21 cellular contexts compared by ENCODE assay signal in the genomic region with DNA sequence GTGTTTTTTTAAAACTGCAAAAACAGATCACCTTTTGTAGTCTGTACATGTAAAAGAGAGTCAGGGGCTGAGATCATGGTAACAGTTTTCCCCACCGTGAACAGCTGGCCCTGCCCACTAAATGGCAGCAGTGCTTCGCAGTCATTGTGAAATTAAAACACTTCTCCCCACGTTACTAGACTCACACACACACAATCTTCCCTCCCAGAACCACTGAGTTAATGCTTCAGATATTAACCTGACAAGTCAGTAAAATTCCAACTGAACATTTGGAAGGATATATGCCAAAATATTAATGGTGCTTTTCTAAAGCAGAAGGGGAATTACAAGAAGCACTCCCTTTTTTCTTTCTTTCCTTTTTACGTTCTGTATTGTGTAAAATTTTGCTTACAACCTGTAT. TPM values are rescaled to one million over a fixed set of nuclear protein-coding genes. Genes with fewer than 3 reads are reported as not detected.
DNase-seq lines count a peak whose midpoint lies in the region; ATAC-seq, FAIRE-seq and TF ChIP-seq lines count a peak whose summit lies in the region.
"Had no signal": no experiment of that assay in that cellular context is flagged by ENCODE, and none has a peak within 500 bp of the region (broad histone marks: within the 10 kb centered on the region; RNA-seq: fewer than 3 reads in every experiment).

No MANE protein-coding gene starts in this region.

- 52% methylated on average over 4 of the region's 4 CpGs for WGBS in A549 (ENCODE audit: missing lambda C conversion rate)

- H3K27me3 Mint-ChIP-seq in stimulated activated memory B cell treated with anti-CD40 and anti-IgM and Interleukin-4, amounts not matched to agents 10 μg/mL and 1 μg/mL and 100 μg/mL, for 72 hours, result peaks cover 60% of the 10 kb centered on the region

- no peaks in the 10 kb centered on the region for H3K9me3 ChIP-seq in A549
- H3K9me3 ChIP-seq in OCI-LY3 (ENCODE audit: insufficient read depth, low read length), result no peaks in the 10 kb centered on the region
- no peaks in the 10 kb centered on the region for H3K9me3 ChIP-seq in osteoblast (ENCODE audit: low read depth, low read length)
- H3K9me3 ChIP-seq: Caco-2, neutrophil, upper lobe of right lung had no signal

- POLR2A ChIA-PET in A549 (lab: Yijun Ruan, JAX), result interaction anchor here (0.6 to 1.8 kb wide), 5 partner anchors 11 to 79 kb away, joined by 3 to 16 read pairs (median 3); a partner anchor contains a TSS

- peaks cover 3% of the 10 kb centered on the region for H3K9me3 Mint-ChIP-seq in stimulated activated memory B cell treated with anti-CD40 and anti-IgM and Interleukin-4, amounts not matched to agents 10 μg/mL and 1 μg/mL and 100 μg/mL, for 72 hours
- H3K9me3 Mint-ChIP-seq: activated naive CD8-positive, alpha-beta T cell treated with anti-CD3 and anti-CD28 coated beads, Interleukin-2, amount 10 ng/mL, durations not matched to agents 7 days and 5 days had no signal

- no peak overlapping the region for H3K27ac Mint-ChIP-seq in stimulated activated memory B cell treated with anti-CD40 and anti-IgM and Interleukin-4, amounts not matched to agents 10 μg/mL and 1 μg/mL and 100 μg/mL, for 72 hours
- H3K27ac Mint-ChIP-seq: activated naive CD8-positive, alpha-beta T cell treated with anti-CD3 and anti-CD28 coated beads, Interleukin-2, amount 10 ng/mL, durations not matched to agents 7 days and 5 days; memory B cell had no signal

- H3K36me3 Mint-ChIP-seq in stimulated activated memory B cell treated with anti-CD40 and anti-IgM and Interleukin-4, amounts not matched to agents 10 μg/mL and 1 μg/mL and 100 μg/mL, for 72 hours, result peaks cover 4% of the 10 kb centered on the region
- H3K36me3 Mint-ChIP-seq: activated naive CD8-positive, alpha-beta T cell treated with anti-CD3 and anti-CD28 coated beads, Interleukin-2, amount 10 ng/mL, durations not matched to agents 7 days and 5 days; memory B cell had no signal

- H3K4me3 Mint-ChIP-seq in stimulated activated memory B cell treated with anti-CD40 and anti-IgM and Interleukin-4, amounts not matched to agents 10 μg/mL and 1 μg/mL and 100 μg/mL, for 72 hours, result no peak overlapping the region
- H3K4me3 Mint-ChIP-seq: activated naive CD8-positive, alpha-beta T cell treated with anti-CD3 and anti-CD28 coated beads, Interleukin-2, amount 10 ng/mL, durations not matched to agents 7 days and 5 days; memory B cell had no signal

- no peak for TF ChIP-seq EP300 in A549 (IDR thresholded peaks at IDR 0.05)

- CTCF ChIA-PET in A549 (lab: Yijun Ruan, JAX), result interaction anchor here (0.5 to 10.8 kb wide), 45 partner anchors 8 to 291 kb away, joined by 3 to 168 read pairs (median 8); a partner anchor contains a TSS

- no peak for ATAC-seq in A549
- no peak for ATAC-seq in stimulated activated memory B cell treated with anti-CD40 and anti-IgM and Interleukin-4, amounts not matched to agents 10 μg/mL and 1 μg/mL and 100 μg/mL, for 72 hours

- H3K79me2 ChIP-seq in OCI-LY3 (ENCODE audit: low read length) (no peaks in the 10 kb centered on the region), osteoblast (ENCODE audit: insufficient read depth, low read length) (no peaks in the 10 kb centered on the region)

- H3K27ac ChIP-seq in A549 (peak overlapping the region in 1 of 2 experiments; percentile 62; a peak in 4 of 6 replicates), OCI-LY3 (ENCODE audit: low read length) (no peak overlapping the region), osteoblast (ENCODE audit: low read depth, low read length) (no peak overlapping the region)
- H3K27ac ChIP-seq: C4-2B, neutrophil, upper lobe of right lung, VCaP had no signal

- no peak for DNase-seq in A549 (ENCODE audit: low read depth in 1 of 2, low spot score in 1 of 2)
- peak; percentile 23 for DNase-seq in epithelial cell of proximal tubule (ENCODE audit: low read depth)
- no peak for DNase-seq in osteoblast (ENCODE audit: insufficient read length, low spot score, missing footprints)
- DNase-seq in SIG-M5 (lab: John Stamatoyannopoulos, UW), result no peak
- no peak for DNase-seq in dedifferentiated amniotic fluid mesenchymal stem cell (ENCODE audit: extremely low spot score)
- no peak for DNase-seq in NCI-H526 (lab: John Stamatoyannopoulos, UW)
- DNase-seq: KG1, NCI-H1436 treated with DMSO at 0.1 percent for 48 hours had no signal

- no peaks in the 10 kb centered on the region for H4K20me1 ChIP-seq in OCI-LY3 (ENCODE audit: insufficient read depth, low read length)
- H4K20me1 ChIP-seq in osteoblast (ENCODE audit: insufficient read depth, low read length), result no peaks in the 10 kb centered on the region

- peak overlapping the region; percentile 66; the same call in 1 of the 2 replicates for H2AFZ ChIP-seq in OCI-LY3 (ENCODE audit: low read depth, low read length)
- peak overlapping the region; percentile 49 for H2AFZ ChIP-seq in osteoblast (ENCODE audit: low read length)

- H3K9ac ChIP-seq in OCI-LY3 (ENCODE audit: low read length), result no peak overlapping the region

- peaks cover 6% of the 10 kb centered on the region; the same call in 1 of the 2 replicates for H3K27me3 ChIP-seq in OCI-LY3 (ENCODE audit: low read depth, low read length)
- peaks cover 8% of the 10 kb centered on the region for H3K27me3 ChIP-seq in osteoblast (ENCODE audit: insufficient read depth, low read length)
- H3K27me3 ChIP-seq: upper lobe of right lung had no signal

- TF ChIP-seq POLR2A in A549 (IDR thresholded peaks at IDR 0.05; ENCODE audit: low read length), result no peak

- peak; percentile 23 for FAIRE-seq in A549 (lab: Jason Lieb, UNC)
- FAIRE-seq: keratinocyte had no signal

- H3K4me1 ChIP-seq in A549 (peaks cover 24% of the 10 kb centered on the region), OCI-LY3 (ENCODE audit: low read length) (peaks cover 5% of the 10 kb centered on the region; the same call in 1 of the 2 replicates), osteoblast (ENCODE audit: insufficient read depth, low read length) (peaks cover 3% of the 10 kb centered on the region)

- H3K36me3 ChIP-seq in OCI-LY3 (replicated peaks; ENCODE audit: low read depth, low read length), result no peaks in the 10 kb centered on the region
- no peaks in the 10 kb centered on the region for H3K36me3 ChIP-seq in osteoblast (ENCODE audit: insufficient read depth, low read length)
- H3K36me3 ChIP-seq: neutrophil, upper lobe of right lung had no signal

- no peak overlapping the region for H3K4me3 ChIP-seq in A549
- H3K4me3 ChIP-seq in OCI-LY3 (ENCODE audit: low read length), result no peak overlapping the region
- no peak overlapping the region for H3K4me3 ChIP-seq in epithelial cell of proximal tubule (ENCODE audit: low read depth, low read length)
- H3K4me3 ChIP-seq in osteoblast (ENCODE audit: insufficient read depth, low read length), result no peak overlapping the region
- H3K4me3 ChIP-seq: upper lobe of right lung had no signal

- TF ChIP-seq RAD21 in A549 (conservative IDR thresholded peaks at IDR 0.05 in 1 of 2, IDR thresholded peaks at IDR 0.05 in 1 of 2), result no peak

- TF ChIP-seq CTCF in A549 (IDR thresholded peaks at IDR 0.05) (no peak), OCI-LY3 (IDR thresholded peaks at IDR 0.05; ENCODE audit: low read depth, low read length) (no peak), epithelial cell of proximal tubule (conservative IDR thresholded peaks at IDR 0.05; ENCODE audit: low read depth, low read length) (no peak), osteoblast (IDR thresholded peaks at IDR 0.05; ENCODE audit: extremely low read depth, low read depth, low read length) (no peak)

- peaks cover 10% of the 10 kb centered on the region for H3K4me1 Mint-ChIP-seq in stimulated activated memory B cell treated with anti-CD40 and anti-IgM and Interleukin-4, amounts not matched to agents 10 μg/mL and 1 μg/mL and 100 μg/mL, for 72 hours

- H3K4me2 ChIP-seq in A549 (peak overlapping the region; percentile 16; the same call in 2 of the 3 replicates), OCI-LY3 (ENCODE audit: low read length) (0 out of 2 replicates have a peak overlapping the region, but pooled peaks have one; percentile 13), osteoblast (ENCODE audit: insufficient read depth, low read length) (no peak overlapping the region)

TF ChIP-seq in A549, 52 proteins besides CTCF, POLR2A, EP300 and RAD21:
- TF ChIP-seq, protein P1, sequence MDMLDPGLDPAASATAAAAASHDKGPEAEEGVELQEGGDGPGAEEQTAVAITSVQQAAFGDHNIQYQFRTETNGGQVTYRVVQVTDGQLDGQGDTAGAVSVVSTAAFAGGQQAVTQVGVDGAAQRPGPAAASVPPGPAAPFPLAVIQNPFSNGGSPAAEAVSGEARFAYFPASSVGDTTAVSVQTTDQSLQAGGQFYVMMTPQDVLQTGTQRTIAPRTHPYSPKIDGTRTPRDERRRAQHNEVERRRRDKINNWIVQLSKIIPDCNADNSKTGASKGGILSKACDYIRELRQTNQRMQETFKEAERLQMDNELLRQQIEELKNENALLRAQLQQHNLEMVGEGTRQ (IDR thresholded peaks at IDR 0.05), result no peak
- TF ChIP-seq JUN (IDR thresholded peaks at IDR 0.05) (no peak), CHD4 (IDR thresholded peaks at IDR 0.05; ENCODE audit: borderline replicate concordance) (no peak), TP53 (CRISPR knock-in tag; IDR thresholded peaks at IDR 0.05) (no peak)
- TF ChIP-seq, protein P2, sequence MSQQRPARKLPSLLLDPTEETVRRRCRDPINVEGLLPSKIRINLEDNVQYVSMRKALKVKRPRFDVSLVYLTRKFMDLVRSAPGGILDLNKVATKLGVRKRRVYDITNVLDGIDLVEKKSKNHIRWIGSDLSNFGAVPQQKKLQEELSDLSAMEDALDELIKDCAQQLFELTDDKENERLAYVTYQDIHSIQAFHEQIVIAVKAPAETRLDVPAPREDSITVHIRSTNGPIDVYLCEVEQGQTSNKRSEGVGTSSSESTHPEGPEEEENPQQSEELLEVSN (IDR thresholded peaks at IDR 0.05; ENCODE audit: borderline replicate concordance, low read depth), result no peak
TF ChIP-seq in A549: peak in this region for 0.

RNA-seq across cellular contexts. Expression of a gene that starts 1.2 kb away (rescaled TPM):
- polyA plus RNA-seq in A549 (2011; rRNA removed) (not detected in 2 replicates), A549 (2017; fragmentation: RNase III; extraction: RNeasy Plus Mini Kit Qiagen cat#74134 plus additional on column Dnase treatment) (not detected in 3 replicates)
- 0.03 TPM in 1 of 2 replicates, not detected in the other for polyA plus RNA-seq in A549 (2012; cell fraction: cytosol; rRNA removed)
- polyA plus RNA-seq in A549 (2012; cell fraction: nucleus; rRNA removed), result not detected in 2 replicates
- polyA minus RNA-seq in A549 (2011; rRNA and poly(A)+ RNA removed), result not detected in 2 replicates
- total RNA-seq in epithelial cell of proximal tubule (not detected in 2 replicates), osteoblast (not detected in 2 replicates)
- total RNA-seq: activated CD8-positive, alpha-beta memory T cell treated with anti-CD3 and anti-CD28 coated beads for 36 hours; activated naive CD8-positive, alpha-beta T cell treated with anti-CD3 and anti-CD28 coated beads, Interleukin-2, amount 10 ng/mL, durations not matched to agents 7 days and 5 days; Caco-2; HT1080; OCI-LY7 had no signal
- polyA plus RNA-seq: keratinocyte had no signal

RNA-seq across cellular contexts. Expression of a gene that starts 12.8 kb away (rescaled TPM):
- polyA plus RNA-seq in A549 (2011; rRNA removed) (15.5 and 20.3 TPM in 2 replicates), A549 (2017; fragmentation: RNase III; extraction: RNeasy Plus Mini Kit Qiagen cat#74134 plus additional on column Dnase treatment) (21.4 to 27.4 TPM (median 25.3 TPM) in 3 replicates)
- polyA plus RNA-seq in A549 (2012; cell fraction: cytosol; rRNA removed), result 22.5 and 23.2 TPM in 2 replicates
- polyA plus RNA-seq in A549 (2012; cell fraction: nucleus; rRNA removed), result 121 and 123 TPM in 2 replicates
- 11.6 and 14.8 TPM in 2 replicates for polyA minus RNA-seq in A549 (2011; rRNA and poly(A)+ RNA removed)
- total RNA-seq in epithelial cell of proximal tubule (8.6 and 10.8 TPM in 2 replicates), osteoblast (6.2 and 7.1 TPM in 2 replicates)
- total RNA-seq: OCI-LY7 had no signal
